Comparison of ENCODE assay signal across 11 cellular contexts in genomic region chr9:93130861-93131481, GRCh38. TPM values are rescaled to one million over a fixed set of nuclear protein-coding genes. Genes with fewer than 3 reads are reported as not detected.
DNase-seq lines count a peak whose midpoint lies in the region; ATAC-seq and TF ChIP-seq lines count a peak whose summit lies in the region.
"Had no signal": no experiment of that assay in that cellular context is flagged by ENCODE, and none has a peak within 500 bp of the region (broad histone marks: within the 10 kb centered on the region; RNA-seq: fewer than 3 reads in every experiment).

No MANE protein-coding gene starts in this region.

- H3K4me1 ChIP-seq in colonic mucosa (peaks cover 28% of the 10 kb centered on the region), mucosa of rectum (ENCODE audit: control insufficient read depth in 2 of 2, insufficient read depth in 2 of 2, low read length in 2 of 2) (peaks cover 46 to 59% of the 10 kb centered on the region in 2 donors), tibial nerve (peaks cover 0 to 92% (median 73%) of the 10 kb centered on the region in 4 donors)

- CTCF ChIA-PET in activated naive CD4-positive, alpha-beta T cell treated with anti-CD3 and anti-CD28 coated beads for 36 hours (lab: Charles Lee) = interaction anchor here (0.6 to 1.7 kb wide), 4 partner anchors 11 to 181 kb away, joined by 3 to 5 read pairs (median 4); no protein-coding TSS in a partner anchor

- no peaks in the 10 kb centered on the region for H3K27me3 ChIP-seq in colonic mucosa
- no peaks in the 10 kb centered on the region for H3K27me3 ChIP-seq in mucosa of rectum (ENCODE audit: control insufficient read depth in 2 of 2, insufficient read depth in 2 of 2, low read length in 2 of 2)
- H3K27me3 ChIP-seq in tibial nerve = no peaks in the 10 kb centered on the region
- H3K27me3 ChIP-seq: hepatocyte had no signal

- H3K9me3 Mint-ChIP-seq in activated naive CD4-positive, alpha-beta T cell treated with anti-CD3 and anti-CD28 coated beads for 36 hours = no peaks in the 10 kb centered on the region
- H3K9me3 Mint-ChIP-seq: WTC11 had no signal

- DNase-seq in activated naive CD4-positive, alpha-beta T cell treated with anti-CD3 and anti-CD28 coated beads for 36 hours = no peak
- no peak for DNase-seq in activated naive CD4-positive, alpha-beta T cell treated with anti-CD3 and anti-CD28 coated beads, Interleukin-2, amount 50 U/mL, for 16 hours
- DNase-seq in colonic mucosa (no peak), tibial nerve (ENCODE audit: low spot score in 2 of 2) (peak in 1 of 2 donors; percentile 38), DMS53 treated with DMSO at 0.1 percent for 48 hours (lab: John Stamatoyannopoulos, UW; ENCODE audit: unreplicated experiment) (no peak)
- DNase-seq: NCI-H1105 had no signal

- H3K4me3 ChIP-seq in colonic mucosa = no peak overlapping the region
- H3K4me3 ChIP-seq in mucosa of rectum (ENCODE audit: low read length in 2 of 2) = peak overlapping the region; percentile 7 to 37
- no peak overlapping the region for H3K4me3 ChIP-seq in tibial nerve
- H3K4me3 ChIP-seq: hepatocyte had no signal

- TF ChIP-seq EP300 in tibial nerve (IDR thresholded peaks at IDR 0.05) = peak; percentile 17 to 70

- H3K27ac ChIP-seq in colonic mucosa (peak overlapping the region; percentile 83), mucosa of rectum (ENCODE audit: low read depth in 2 of 2, low read length in 2 of 2) (peak overlapping the region; percentile 44 to 94), tibial nerve (peak overlapping the region; percentile 37 to 98 (median 96))

- no peak for TF ChIP-seq CTCF in colonic mucosa (IDR thresholded peaks at IDR 0.05)
- no peak for TF ChIP-seq CTCF in tibial nerve (IDR thresholded peaks at IDR 0.05)

- WGBS in tibial nerve, 2 donors = 41 to 56% methylated on average over 9 to 11 of the region's 15 CpGs

- H3K27me3 Mint-ChIP-seq in activated naive CD4-positive, alpha-beta T cell treated with anti-CD3 and anti-CD28 coated beads for 36 hours (ENCODE audit: low read depth) = no peaks in the 10 kb centered on the region

- H3K36me3 Mint-ChIP-seq in activated naive CD4-positive, alpha-beta T cell treated with anti-CD3 and anti-CD28 coated beads for 36 hours (ENCODE audit: low read depth) = peaks cover 24% of the 10 kb centered on the region
- H3K36me3 Mint-ChIP-seq: WTC11 had no signal

- peaks cover 78% of the 10 kb centered on the region for H3K4me1 Mint-ChIP-seq in activated naive CD4-positive, alpha-beta T cell treated with anti-CD3 and anti-CD28 coated beads for 36 hours (ENCODE audit: low read depth)

- no peaks in the 10 kb centered on the region for H3K9me3 ChIP-seq in colonic mucosa
- H3K9me3 ChIP-seq in mucosa of rectum (ENCODE audit: control insufficient read depth in 2 of 2, low read length in 2 of 2) = no peaks in the 10 kb centered on the region
- no peaks in the 10 kb centered on the region for H3K9me3 ChIP-seq in tibial nerve

- no peak for TF ChIP-seq POLR2A in tibial nerve (IDR thresholded peaks at IDR 0.05)

- peak overlapping the region; percentile 94 for H3K4me3 Mint-ChIP-seq in activated naive CD4-positive, alpha-beta T cell treated with anti-CD3 and anti-CD28 coated beads for 36 hours
- H3K4me3 Mint-ChIP-seq: WTC11 had no signal

- peak overlapping the region; percentile 40 to 67 for H3K9ac ChIP-seq in colonic mucosa (ENCODE audit: low read depth in 2 of 2, low read length in 2 of 2)
- H3K9ac ChIP-seq in mucosa of rectum (ENCODE audit: low read depth in 1 of 2, low read length in 2 of 2) = peak overlapping the region in 1 of 2 donors; percentile 66

- no peak for ATAC-seq in GM21381 (IDR thresholded peaks at IDR 0.05; ENCODE audit: unreplicated experiment)
- no peak for ATAC-seq in GM18502 (IDR thresholded peaks at IDR 0.05; ENCODE audit: poor library complexity, unreplicated experiment)
- ATAC-seq: WTC11 had no signal

- H3K27ac Mint-ChIP-seq in activated naive CD4-positive, alpha-beta T cell treated with anti-CD3 and anti-CD28 coated beads for 36 hours = peak overlapping the region; percentile 91
- H3K27ac Mint-ChIP-seq: WTC11 had no signal

- H3K36me3 ChIP-seq in colonic mucosa (no peaks in the 10 kb centered on the region), mucosa of rectum (ENCODE audit: control insufficient read depth in 2 of 2, insufficient read depth in 2 of 2, low read length in 2 of 2) (peaks cover 0 to 3% of the 10 kb centered on the region in 2 donors), tibial nerve (no peaks in the 10 kb centered on the region)

- intact Hi-C loops in activated naive CD4-positive, alpha-beta T cell treated with anti-CD3 and anti-CD28 coated beads for 36 hours (cut with micrococcal nuclease) = loop anchor here (5.0 kb wide), 1 partner anchor 1036 kb away; no protein-coding TSS in a partner anchor
- intact Hi-C loops in colonic mucosa (cut with DNase I) = no loop called here

RNA-seq across cellular contexts. Expression of gene NINJ1, which starts 3.1 kb away (rescaled TPM):
- 10 to 100 TPM; 93.9 to 96.9 TPM for total RNA-seq in activated naive CD4-positive, alpha-beta T cell treated with anti-CD3 and anti-CD28 coated beads for 36 hours
- total RNA-seq in colonic mucosa (10 to 100 TPM; 24.5 to 29.4 TPM), tibial nerve (10 to 100 TPM; 48.2 to 98.8 (median 72.9) TPM)

RNA-seq across cellular contexts. Expression of gene CARD19, which starts 35.0 kb away (rescaled TPM):
- 10 to 100 TPM; 51.4 to 52.0 TPM for total RNA-seq in activated naive CD4-positive, alpha-beta T cell treated with anti-CD3 and anti-CD28 coated beads for 36 hours
- 10 to 100 TPM; 48.6 to 56.3 TPM for total RNA-seq in colonic mucosa
- total RNA-seq in tibial nerve = 10 to 100 TPM; 53.4 to 93.6 (median 60.7) TPM

RNA-seq across cellular contexts. Expression of gene WNK2, which starts 53.0 kb away (rescaled TPM):
- 1 to 10 TPM; 5.2 to 5.8 TPM for total RNA-seq in activated naive CD4-positive, alpha-beta T cell treated with anti-CD3 and anti-CD28 coated beads for 36 hours
- total RNA-seq in colonic mucosa (100 to 1,000 TPM; 161 to 238 TPM), tibial nerve (10 to 100 TPM in 2 of 4 donors, 1 to 10 TPM in 2; 3.8 to 17.7 (median 9.0) TPM)

Comparison
In these comparisons a context has a peak if more than half of its experiments do, and no peak if none do; other contexts are left out.
1. H3K4me3 ChIP-seq: peak in mucosa of rectum (2 of 2); none in colonic mucosa (single experiment) and tibial nerve (0 of 4).
2. RNA of gene WNK2, which starts 53.0 kb away (total RNA-seq): 161 to 238 TPM in colonic mucosa; 3.8 to 17.7 TPM in tibial nerve and 5.2 to 5.8 TPM in activated naive CD4-positive, alpha-beta T cell treated with anti-CD3 and anti-CD28 coated beads for 36 hours; every median in the first group is over 4 times any median in the second.
3. Peak in every context shown above with its lines, with median percentiles within 50 percentile points of each other: H3K27ac ChIP-seq.